Comparison of ENCODE assay signal across 26 cellular contexts in genomic region chr2:144472046-144472412, GRCh38. TPM values are rescaled to one million over a fixed set of nuclear protein-coding genes. Genes with fewer than 3 reads are reported as not detected.
A peak's percentile ranks its signal among the peaks of the same experiment; 100 is the strongest.
DNase-seq lines count a peak whose midpoint lies in the region; ATAC-seq, FAIRE-seq and TF ChIP-seq lines count a peak whose summit lies in the region.
"Had no signal": no experiment of that assay in that cellular context is flagged by ENCODE, and none has a peak within 500 bp of the region (broad histone marks: within the 10 kb centered on the region; RNA-seq: fewer than 3 reads in every experiment).

No MANE protein-coding gene starts in this region.

- no peak for TF ChIP-seq CTCF in HepG2 (CRISPR knock-in tag; IDR thresholded peaks at IDR 0.05)
- TF ChIP-seq CTCF in right lobe of liver (IDR thresholded peaks at IDR 0.05): no peak
- no peak for TF ChIP-seq CTCF in vagina (IDR thresholded peaks at IDR 0.05)

- TF ChIP-seq RAD21 in HepG2 (CRISPR knock-in tag; IDR thresholded peaks at IDR 0.05): no peak

- H4K20me1 ChIP-seq in HepG2 (ENCODE audit: insufficient read depth, low read length): no peaks in the 10 kb centered on the region

- no peak for ATAC-seq in HepG2
- ATAC-seq in right lobe of liver: no peak
- ATAC-seq in left colon: no peak
- ATAC-seq in HG03045 (IDR thresholded peaks at IDR 0.05; ENCODE audit: unreplicated experiment): no peak
- ATAC-seq: Panc1, SK-N-SH treated with all-trans-retinoic acid at 6 μM for 48 hours had no signal

- H3K36me3 ChIP-seq in HepG2 (replicated peaks in 1 of 2; ENCODE audit: control insufficient read depth in 1 of 2, insufficient read depth in 2 of 2, low read length in 2 of 2) (no peaks in the 10 kb centered on the region), right lobe of liver (no peaks in the 10 kb centered on the region), vagina (no peaks in the 10 kb centered on the region)
- H3K36me3 ChIP-seq: HAP-1 had no signal

- intact Hi-C loops in HepG2 (cut with micrococcal nuclease; ENCODE audit: unreplicated experiment): no loop called here
- intact Hi-C loops in right lobe of liver (cut with DNase I): no loop called here
- intact Hi-C loops in left colon (cut with DNase I, micrococcal nuclease): no loop called here
- intact Hi-C loops in vagina (cut with DNase I): no loop called here

- no TSS peak for BruUV-seq in HepG2 (replicated peaks; lab: Mats Ljungman, UMichigan)

- POLR2A ChIA-PET in HepG2 (lab: Yijun Ruan, JAX): no interaction called here

- H3K4me3 ChIP-seq in HepG2 (replicated peaks in 1 of 3; ENCODE audit: insufficient read depth in 1 of 3, low read depth in 2 of 3, low read length in 3 of 3) (no peak overlapping the region), right lobe of liver (no peak overlapping the region), vagina (no peak overlapping the region)
- H3K4me3 ChIP-seq: GM23248, HAP-1 had no signal

- in situ Hi-C loops in HepG2 (cut with HindIII; ENCODE audit: extremely low pct_ligation_motif_present, low pct_unique_long_range_greater_than_20kb): no loop called here

- WGBS in HepG2 (ENCODE audit: low lambda C conversion rate): 6% methylated on average over 2 of the region's 2 CpGs
- WGBS in right lobe of liver (ENCODE audit: insufficient coverage, low coverage, low lambda C conversion rate, missing lambda C conversion rate): 35% methylated on average over 2 of the region's 2 CpGs

- no peak overlapping the region for H2AFZ ChIP-seq in HepG2 (ENCODE audit: low read length)
- H2AFZ ChIP-seq: GM23248 had no signal

- no peak overlapping the region for H3K27ac ChIP-seq in HepG2 (ENCODE audit: extremely low read length, insufficient read depth, low read length)
- no peak overlapping the region for H3K27ac ChIP-seq in right lobe of liver
- peak overlapping the region; percentile 98 for H3K27ac ChIP-seq in angular gyrus (ENCODE audit: low read depth, low read length)
- H3K27ac ChIP-seq in layer of hippocampus (ENCODE audit: low read depth, low read length): peak overlapping the region; percentile 81
- H3K27ac ChIP-seq in vagina: no peak overlapping the region
- H3K27ac ChIP-seq: 22Rv1, C4-2B, GM23248 had no signal

- no peak for TF ChIP-seq POLR2A in HepG2 (IDR thresholded peaks at IDR 0.05; ENCODE audit: insufficient read depth in 1 of 2, low read depth in 2 of 2, low read length in 2 of 2)
- TF ChIP-seq POLR2A in right lobe of liver (IDR thresholded peaks at IDR 0.05): no peak
- no peak for TF ChIP-seq POLR2A in vagina (IDR thresholded peaks at IDR 0.05)

- no peaks in the 10 kb centered on the region for H3K79me2 ChIP-seq in HepG2 (ENCODE audit: insufficient read depth, low read length)

- no peak for FAIRE-seq in HepG2 (lab: Jason Lieb, UNC)
- FAIRE-seq: G401.6 had no signal

- CTCF ChIA-PET in HepG2 (lab: Yijun Ruan, JAX; ENCODE audit: low intra/inter-chr PET ratio, low total read pairs): no interaction called here

- no peak overlapping the region for H3K9ac ChIP-seq in HepG2 (ENCODE audit: insufficient read depth, low read depth, low read length)
- H3K9ac ChIP-seq: GM23248 had no signal

- TF ChIP-seq EP300 in HepG2 (IDR thresholded peaks at IDR 0.05; ENCODE audit: low read depth in 2 of 2, low read length in 2 of 2): no peak
- TF ChIP-seq EP300 in HepG2 (CRISPR knock-in tag; IDR thresholded peaks at IDR 0.05; ENCODE audit: borderline replicate concordance): no peak

- no peak overlapping the region for H3K4me2 ChIP-seq in HepG2 (ENCODE audit: low read depth, low read length)

- DNase-seq in HepG2 (ENCODE audit: low spot score) (no peak), right lobe of liver (no peak), left colon (no peak), vagina (ENCODE audit: extremely low spot score in 2 of 2) (no peak), D341Med (ENCODE audit: low spot score) (no peak)
- DNase-seq: ACHN; Calu3; CD8-positive, alpha-beta memory T cell; GM23248; KG1; NCI-H1105; NCI-H146; NCI-H2029 treated with DMSO at 0.1 percent for 48 hours; NCI-H226; NCI-H510A treated with DMSO at 0.1 percent for 48 hours; NCI-H748 treated with DMSO at 0.1 percent for 48 hours; SIG-M5 had no signal

- H3K4me1 ChIP-seq in HepG2 (ENCODE audit: insufficient read depth, low read length) (no peaks in the 10 kb centered on the region), right lobe of liver (no peaks in the 10 kb centered on the region), vagina (peaks cover 79% of the 10 kb centered on the region)

- H3K27me3 ChIP-seq in HepG2 (ENCODE audit: control insufficient read depth in 1 of 2, insufficient read depth in 2 of 2, low read length in 2 of 2) (no peaks in the 10 kb centered on the region), right lobe of liver (no peaks in the 10 kb centered on the region), layer of hippocampus (ENCODE audit: control insufficient read depth, insufficient read depth, low read length) (no peaks in the 10 kb centered on the region), vagina (no peaks in the 10 kb centered on the region)

- H3K9me3 ChIP-seq in HepG2 (ENCODE audit: low read length): no peaks in the 10 kb centered on the region
- H3K9me3 ChIP-seq in right lobe of liver: no peaks in the 10 kb centered on the region
- no peaks in the 10 kb centered on the region for H3K9me3 ChIP-seq in vagina
- H3K9me3 ChIP-seq: HAP-1 had no signal

TF ChIP-seq in HepG2, 621 proteins besides CTCF, POLR2A, EP300 and RAD21:
- no peak for TF ChIP-seq ISL2 (CRISPR knock-in tag; IDR thresholded peaks at IDR 0.05)
- TF ChIP-seq CREB1 (IDR thresholded peaks at IDR 0.05): peak; percentile 72
- no peak for TF ChIP-seq CREB1 (CRISPR knock-in tag; IDR thresholded peaks at IDR 0.05)
- TF ChIP-seq, protein P1, sequence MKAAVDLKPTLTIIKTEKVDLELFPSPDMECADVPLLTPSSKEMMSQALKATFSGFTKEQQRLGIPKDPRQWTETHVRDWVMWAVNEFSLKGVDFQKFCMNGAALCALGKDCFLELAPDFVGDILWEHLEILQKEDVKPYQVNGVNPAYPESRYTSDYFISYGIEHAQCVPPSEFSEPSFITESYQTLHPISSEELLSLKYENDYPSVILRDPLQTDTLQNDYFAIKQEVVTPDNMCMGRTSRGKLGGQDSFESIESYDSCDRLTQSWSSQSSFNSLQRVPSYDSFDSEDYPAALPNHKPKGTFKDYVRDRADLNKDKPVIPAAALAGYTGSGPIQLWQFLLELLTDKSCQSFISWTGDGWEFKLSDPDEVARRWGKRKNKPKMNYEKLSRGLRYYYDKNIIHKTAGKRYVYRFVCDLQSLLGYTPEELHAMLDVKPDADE (CRISPR knock-in tag; IDR thresholded peaks at IDR 0.05): no peak

RNA-seq across cellular contexts. Expression of gene ZEB2, which starts 47.9 kb away (rescaled TPM):
- not detected in 2 replicates for total RNA-seq in HepG2 (2016; rRNA removed; fragmentation: Illumina TruSeq; extraction: Trizol)
- 0.09 TPM in 1 of 2 replicates, not detected in the other for total RNA-seq in HepG2 (2016; cell fraction: cytosol; rRNA removed; fragmentation: Illumina TruSeq; extraction: Trizol; ENCODE audit: low read depth)
- 0.04 TPM in 1 of 2 replicates, not detected in the other for total RNA-seq in HepG2 (2016; cell fraction: insoluble cytoplasmic fraction; rRNA removed; fragmentation: Illumina TruSeq; extraction: Trizol)
- not detected in 2 replicates for total RNA-seq in HepG2 (2016; cell fraction: membrane; rRNA removed; fragmentation: Illumina TruSeq; extraction: Trizol)
- 0.09 TPM in 1 of 2 replicates, not detected in the other for total RNA-seq in HepG2 (2016; cell fraction: nucleus; rRNA removed; fragmentation: Illumina TruSeq; extraction: Trizol)
- polyA plus RNA-seq in HepG2 (2011; rRNA removed): 0.07 and 0.10 TPM in 2 replicates
- polyA plus RNA-seq in HepG2 (2011; cell fraction: cytosol; rRNA removed): 0.03 and 0.05 TPM in 2 replicates
- polyA plus RNA-seq in HepG2 (2011; cell fraction: nucleus; rRNA removed): 0.10 and 0.16 TPM in 2 replicates
- polyA plus RNA-seq in HepG2 (2012): 0.11 TPM in 1 of 2 replicates, not detected in the other
- not detected in 2 replicates for polyA plus RNA-seq in HepG2 (2016; cell fraction: cytosol; fragmentation: Illumina TruSeq; extraction: Trizol; ENCODE audit: low read depth)
- polyA plus RNA-seq in HepG2 (2016; cell fraction: insoluble cytoplasmic fraction; fragmentation: Illumina TruSeq; extraction: Trizol; ENCODE audit: low read depth): 0.07 and 0.12 TPM in 2 replicates
- polyA plus RNA-seq in HepG2 (2016; cell fraction: membrane; fragmentation: Illumina TruSeq; extraction: Trizol; ENCODE audit: low read depth): not detected in 2 replicates
- not detected in 2 replicates for polyA plus RNA-seq in HepG2 (2016; cell fraction: nucleus; fragmentation: Illumina TruSeq; extraction: Trizol; ENCODE audit: insufficient read depth, low read depth)
- 0.84 and 11.3 TPM in 2 replicates for polyA minus RNA-seq in HepG2 (2011; rRNA and poly(A)+ RNA removed; ENCODE audit: low replicate concordance)
- polyA minus RNA-seq in HepG2 (2011; cell fraction: cytosol; rRNA and poly(A)+ RNA removed): not detected in 2 replicates
- polyA minus RNA-seq in HepG2 (2011; cell fraction: nucleus; rRNA and poly(A)+ RNA removed): 0.13 and 0.62 TPM in 2 replicates
- 10 to 100 TPM; 13.5 to 35.9 (median 21.7) TPM for total RNA-seq in right lobe of liver
- 10 to 100 TPM; 15.4 to 41.1 TPM for total RNA-seq in left colon
- 63.6 TPM for total RNA-seq in vagina

Comparison
In these comparisons a context has a peak if more than half of its experiments do, and no peak if none do; other contexts are left out.
1. RNA of gene ZEB2, which starts 47.9 kb away (total RNA-seq): 63.6 TPM in vagina (single experiment), 15.4 to 41.1 TPM in left colon and 13.5 to 35.9 TPM in right lobe of liver; 0.04 to 0.09 TPM in HepG2; every median in the first group is over 10 times any median in the second.
2. H3K27ac ChIP-seq: peak in angular gyrus (single experiment) and layer of hippocampus (single experiment); none in HepG2 (single experiment), right lobe of liver (0 of 3) and vagina (single experiment).